Comparison of ENCODE assay signal across 29 cellular contexts in genomic region chr2:59590802-59591201, GRCh38.
"Had no signal": no experiment of that assay in that cellular context is flagged by ENCODE, and none has a peak within 500 bp of the region (broad histone marks: within the 10 kb centered on the region; RNA-seq: fewer than 3 reads in every experiment).

No MANE protein-coding gene starts in this region.

- H3K4me1 ChIP-seq: parathyroid adenoma, psoas muscle, suprapubic skin, testis, tibial artery, upper lobe of left lung, uterus had no signal

- H3K27me3 ChIP-seq: neural progenitor cell, ovary, spleen, suprapubic skin, testis, tibial artery, transverse colon, upper lobe of left lung, uterus had no signal

- H3K4me3 ChIP-seq: neural progenitor cell, ovary, psoas muscle, skin epidermis, smooth muscle cell, spleen, suprapubic skin, testis, tibial artery, transverse colon, upper lobe of left lung, uterus had no signal

- H3K4me2 ChIP-seq: neural progenitor cell, smooth muscle cell had no signal

- H3K79me2 ChIP-seq: parathyroid adenoma had no signal

- H3K9ac ChIP-seq: neural progenitor cell, parathyroid adenoma had no signal

- H3K9me3 ChIP-seq: ovary, psoas muscle, spleen, suprapubic skin, testis, tibial artery, transverse colon, upper lobe of left lung, uterus had no signal

- H3K36me3 ChIP-seq: neural progenitor cell, ovary, spleen, suprapubic skin, tibial artery, transverse colon, upper lobe of left lung, uterus had no signal

- ATAC-seq: naive thymus-derived CD4-positive, alpha-beta T cell; natural killer cell; psoas muscle; right cardiac atrium; sciatic nerve; stimulated activated memory B cell treated with anti-CD40 and anti-IgM and Interleukin-4, amounts not matched to agents 10 μg/mL and 1 μg/mL and 100 μg/mL, for 72 hours; stimulated activated naive CD8-positive, alpha-beta T cell treated with anti-CD3 and anti-CD28 coated beads, Interleukin-15, amount 100 ng/mL, for 72 hours; stimulated activated naive CD8-positive, alpha-beta T cell treated with anti-CD3 and anti-CD28 coated beads, Interleukin-15, Interleukin-2, amounts not matched to agents 100 U/mL and 50 U/mL, for 24 hours had no signal

- H2AFZ ChIP-seq: neural progenitor cell, parathyroid adenoma had no signal

- DNase-seq: naive thymus-derived CD4-positive, alpha-beta T cell; natural killer cell; occipital lobe; ovary; posterior cingulate gyrus; psoas muscle; right cardiac atrium; spleen; stimulated activated CD4-positive, alpha-beta T cell treated with anti-CD3 and anti-CD28 coated beads, Interleukin-12 subunit alpha, Interleukin-12 subunit beta, amount 100 ng/mL, for 4 hours; stimulated activated CD4-positive, alpha-beta T cell treated with anti-CD3 and anti-CD28 coated beads, Interleukin-1b, Interleukin-23, amount 100 ng/mL, for 48 hours; stimulated activated CD4-positive, alpha-beta T cell treated with anti-CD3 and anti-CD28 coated beads, Interleukin-4, amount 100 ng/mL, for 1 hour; stimulated activated CD4-positive, alpha-beta T cell treated with anti-CD3 and anti-CD28 coated beads, Interleukin-4, amount 100 ng/mL, for 4 hours; stimulated activated CD8-positive, alpha-beta memory T cell treated with anti-CD3 and anti-CD28 coated beads, Interleukin-4, amount 100 ng/mL, for 48 hours; stimulated activated naive CD4-positive, alpha-beta T cell; stimulated activated naive CD8-positive, alpha-beta T cell treated with anti-CD3 and anti-CD28 coated beads, Interleukin-15, amount 100 ng/mL, for 72 hours; stimulated activated naive CD8-positive, alpha-beta T cell treated with anti-CD3 and anti-CD28 coated beads, Interleukin-15, Interleukin-2, amounts not matched to agents 100 U/mL and 50 U/mL, for 24 hours; substantia nigra; testis; tibial artery; transverse colon; upper lobe of left lung; uterus had no signal

- H3K27ac ChIP-seq: neural progenitor cell, ovary, parathyroid adenoma, psoas muscle, skin epidermis, spleen, suprapubic skin, testis, tibial artery, transverse colon, upper lobe of left lung had no signal
